Comparison of ENCODE assay signal across 22 cellular contexts in the genomic region with DNA sequence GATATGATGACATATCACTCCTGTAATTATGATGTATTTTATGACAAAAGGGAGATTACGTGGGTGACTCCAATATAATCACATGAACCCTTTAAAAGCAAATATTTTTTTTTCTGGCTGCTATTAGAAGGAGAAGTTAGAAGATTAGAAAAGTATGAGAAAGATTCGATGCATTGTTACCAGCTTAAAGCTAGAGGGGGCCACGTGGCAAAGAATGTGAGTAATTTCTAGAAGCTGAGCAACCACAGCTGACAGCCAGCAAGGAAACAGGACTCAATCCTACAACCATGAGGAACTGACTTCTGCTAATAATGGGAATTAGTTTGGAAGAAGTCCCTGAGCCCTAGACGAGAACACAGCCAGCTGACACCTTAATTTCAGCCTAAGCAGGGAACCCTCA. TPM values are rescaled to one million over a fixed set of nuclear protein-coding genes. Genes with fewer than 3 reads are reported as not detected.
A peak's percentile ranks its signal among the peaks of the same experiment; 100 is the strongest.
DNase-seq lines count a peak whose midpoint lies in the region; ATAC-seq and TF ChIP-seq lines count a peak whose summit lies in the region.
"Had no signal": no experiment of that assay in that cellular context is flagged by ENCODE, and none has a peak within 500 bp of the region (broad histone marks: within the 10 kb centered on the region; RNA-seq: fewer than 3 reads in every experiment).

No MANE protein-coding gene starts in this region.

- H3K4me3 Mint-ChIP-seq in HFFc6: no peak overlapping the region
- H3K4me3 Mint-ChIP-seq in WTC11: no peak overlapping the region
- H3K4me3 Mint-ChIP-seq in CD8-positive, alpha-beta T cell: no peak overlapping the region
- H3K4me3 Mint-ChIP-seq: activated T-helper 17 cell treated with anti-CD3 and anti-CD28 coated beads, Interleukin-2, amount 50 U/mL, for 72 hours; central memory CD8-positive, alpha-beta T cell had no signal

- H3K27ac Mint-ChIP-seq in HFFc6: peak overlapping the region; percentile 58
- H3K27ac Mint-ChIP-seq in WTC11: no peak overlapping the region
- no peak overlapping the region for H3K27ac Mint-ChIP-seq in CD8-positive, alpha-beta T cell
- H3K27ac Mint-ChIP-seq: activated T-helper 17 cell treated with anti-CD3 and anti-CD28 coated beads, Interleukin-2, amount 50 U/mL, for 72 hours had no signal

- H3K9me3 Mint-ChIP-seq in HFFc6 (no peaks in the 10 kb centered on the region), WTC11 (no peaks in the 10 kb centered on the region)
- H3K9me3 Mint-ChIP-seq in CD8-positive, alpha-beta T cell: no peaks in the 10 kb centered on the region
- H3K9me3 Mint-ChIP-seq: activated T-helper 17 cell treated with anti-CD3 and anti-CD28 coated beads, Interleukin-2, amount 50 U/mL, for 72 hours; central memory CD8-positive, alpha-beta T cell had no signal

- H3K36me3 ChIP-seq in CD8-positive, alpha-beta T cell (ENCODE audit: insufficient read depth, low read length): no peaks in the 10 kb centered on the region
- H3K36me3 ChIP-seq: neutrophil, WERI-Rb-1 had no signal

- H3K27me3 Mint-ChIP-seq in HFFc6 (ENCODE audit: insufficient read depth) (no peaks in the 10 kb centered on the region), WTC11 (ENCODE audit: low read depth) (no peaks in the 10 kb centered on the region; the same call in 1 of the 2 replicates)
- H3K27me3 Mint-ChIP-seq in CD8-positive, alpha-beta T cell (ENCODE audit: low read depth): no peaks in the 10 kb centered on the region
- H3K27me3 Mint-ChIP-seq: central memory CD8-positive, alpha-beta T cell had no signal

- DNase-seq in AG09309 (ENCODE audit: low read depth) (no peak), HFFc6 (peak; percentile 24), WTC11 (ENCODE audit: low spot score) (no peak), fibroblast of villous mesenchyme (ENCODE audit: low read depth) (no peak), AG08396 (ENCODE audit: low spot score) (no peak)
- DNase-seq in activated CD4-positive, CD25-positive, alpha-beta regulatory T cell (lab: John Stamatoyannopoulos, UW): no peak
- no peak for DNase-seq in CD8-positive, alpha-beta T cell
- DNase-seq: effector memory CD4-positive, alpha-beta T cell; GDM1; hypothalamus; left colon; mucosa of descending colon; NCI-H1436 treated with DMSO at 0.1 percent for 48 hours; NCI-H345; NK-92 treated with Interleukin-12 subunit alpha and Interleukin-12 subunit beta, amount 100 ng/mL, for 24 hours; WERI-Rb-1 had no signal

- H3K36me3 Mint-ChIP-seq in HFFc6 (ENCODE audit: low read depth) (peaks cover 4% of the 10 kb centered on the region), WTC11 (no peaks in the 10 kb centered on the region)
- no peaks in the 10 kb centered on the region for H3K36me3 Mint-ChIP-seq in CD8-positive, alpha-beta T cell

- H3K9me3 ChIP-seq in CD8-positive, alpha-beta T cell (ENCODE audit: low read length): no peaks in the 10 kb centered on the region
- H3K9me3 ChIP-seq: mucosa of descending colon, neutrophil had no signal

- H3K4me1 Mint-ChIP-seq in HFFc6 (ENCODE audit: low read depth) (peaks cover 64% of the 10 kb centered on the region), WTC11 (no peaks in the 10 kb centered on the region)
- peaks cover 8% of the 10 kb centered on the region for H3K4me1 Mint-ChIP-seq in CD8-positive, alpha-beta T cell (ENCODE audit: low read depth)
- H3K4me1 Mint-ChIP-seq: activated T-helper 17 cell treated with anti-CD3 and anti-CD28 coated beads, Interleukin-2, amount 50 U/mL, for 72 hours had no signal

- H3K4me3 ChIP-seq in AG09309 (ENCODE audit: control insufficient read depth, low read depth, low read length) (no peak overlapping the region), fibroblast of villous mesenchyme (ENCODE audit: low read depth, low read length) (no peak overlapping the region)
- H3K4me3 ChIP-seq in CD8-positive, alpha-beta T cell (ENCODE audit: low read depth, low read length): no peak overlapping the region
- H3K4me3 ChIP-seq: mucosa of descending colon had no signal

- H3K4me1 ChIP-seq in CD8-positive, alpha-beta T cell (ENCODE audit: insufficient read depth, low read length): peaks cover 4% of the 10 kb centered on the region

- ATAC-seq in WTC11: peak; percentile 34; the same call in 1 of the 2 replicates
- no peak for ATAC-seq in GM21619 (IDR thresholded peaks at IDR 0.05; ENCODE audit: unreplicated experiment)
- ATAC-seq in CD8-positive, alpha-beta T cell: no peak
- ATAC-seq: activated T-helper 17 cell treated with anti-CD3 and anti-CD28 coated beads, Interleukin-2, amount 50 U/mL, for 72 hours; left colon; mucosa of descending colon; sciatic nerve had no signal

- TF ChIP-seq CTCF in AG09309 (IDR thresholded peaks at IDR 0.05; ENCODE audit: control insufficient read depth, insufficient read depth, low read depth, low read length, missing control alignments) (peak; percentile 23), HFFc6 (IDR thresholded peaks at IDR 0.05) (peak; percentile 39), WTC11 (IDR thresholded peaks at IDR 0.05) (no peak), fibroblast of villous mesenchyme (IDR thresholded peaks at IDR 0.05; ENCODE audit: insufficient read depth, low read depth, low read length) (peak; percentile 10)
- no peak for TF ChIP-seq CTCF in CD8-positive, alpha-beta T cell (IDR thresholded peaks at IDR 0.05)

- H3K27me3 ChIP-seq in CD8-positive, alpha-beta T cell (ENCODE audit: insufficient read depth, low read length): no peaks in the 10 kb centered on the region
- H3K27me3 ChIP-seq: neutrophil had no signal

- intact Hi-C loops in CD8-positive, alpha-beta T cell (cut with DNase I, micrococcal nuclease): no loop called here

- CTCF ChIA-PET in WTC11 (lab: Charles Lee): interaction anchor here (0.7 to 1.8 kb wide), 7 partner anchors 9 to 635 kb away, joined by 3 to 10 read pairs (median 5); no protein-coding TSS in a partner anchor
- CTCF ChIA-PET in CD8-positive, alpha-beta T cell (lab: Charles Lee): no interaction called here

- POLR2A ChIA-PET in WTC11 (lab: Charles Lee): interaction anchor here (1.0 kb wide), 1 partner anchor 162 kb away, joined by 3 read pairs; no protein-coding TSS in a partner anchor
- POLR2A ChIA-PET in CD8-positive, alpha-beta T cell (lab: Charles Lee): no interaction called here

- H3K27ac ChIP-seq in CD8-positive, alpha-beta T cell (ENCODE audit: low read depth, low read length): no peak overlapping the region
- H3K27ac ChIP-seq: neutrophil, WERI-Rb-1 had no signal

TF ChIP-seq in WTC11, 78 proteins besides CTCF, POLR2A, EP300 and RAD21 (continues in another document):
- TF ChIP-seq TP53 (CRISPR knock-in tag; IDR thresholded peaks at IDR 0.05): no peak
- TF ChIP-seq ETV6 (CRISPR knock-in tag; IDR thresholded peaks at IDR 0.05): no peak
- TF ChIP-seq, protein P1, sequence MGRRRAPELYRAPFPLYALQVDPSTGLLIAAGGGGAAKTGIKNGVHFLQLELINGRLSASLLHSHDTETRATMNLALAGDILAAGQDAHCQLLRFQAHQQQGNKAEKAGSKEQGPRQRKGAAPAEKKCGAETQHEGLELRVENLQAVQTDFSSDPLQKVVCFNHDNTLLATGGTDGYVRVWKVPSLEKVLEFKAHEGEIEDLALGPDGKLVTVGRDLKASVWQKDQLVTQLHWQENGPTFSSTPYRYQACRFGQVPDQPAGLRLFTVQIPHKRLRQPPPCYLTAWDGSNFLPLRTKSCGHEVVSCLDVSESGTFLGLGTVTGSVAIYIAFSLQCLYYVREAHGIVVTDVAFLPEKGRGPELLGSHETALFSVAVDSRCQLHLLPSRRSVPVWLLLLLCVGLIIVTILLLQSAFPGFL (CRISPR knock-in tag; IDR thresholded peaks at IDR 0.05; ENCODE audit: borderline replicate concordance): no peak
- TF ChIP-seq, protein P2, sequence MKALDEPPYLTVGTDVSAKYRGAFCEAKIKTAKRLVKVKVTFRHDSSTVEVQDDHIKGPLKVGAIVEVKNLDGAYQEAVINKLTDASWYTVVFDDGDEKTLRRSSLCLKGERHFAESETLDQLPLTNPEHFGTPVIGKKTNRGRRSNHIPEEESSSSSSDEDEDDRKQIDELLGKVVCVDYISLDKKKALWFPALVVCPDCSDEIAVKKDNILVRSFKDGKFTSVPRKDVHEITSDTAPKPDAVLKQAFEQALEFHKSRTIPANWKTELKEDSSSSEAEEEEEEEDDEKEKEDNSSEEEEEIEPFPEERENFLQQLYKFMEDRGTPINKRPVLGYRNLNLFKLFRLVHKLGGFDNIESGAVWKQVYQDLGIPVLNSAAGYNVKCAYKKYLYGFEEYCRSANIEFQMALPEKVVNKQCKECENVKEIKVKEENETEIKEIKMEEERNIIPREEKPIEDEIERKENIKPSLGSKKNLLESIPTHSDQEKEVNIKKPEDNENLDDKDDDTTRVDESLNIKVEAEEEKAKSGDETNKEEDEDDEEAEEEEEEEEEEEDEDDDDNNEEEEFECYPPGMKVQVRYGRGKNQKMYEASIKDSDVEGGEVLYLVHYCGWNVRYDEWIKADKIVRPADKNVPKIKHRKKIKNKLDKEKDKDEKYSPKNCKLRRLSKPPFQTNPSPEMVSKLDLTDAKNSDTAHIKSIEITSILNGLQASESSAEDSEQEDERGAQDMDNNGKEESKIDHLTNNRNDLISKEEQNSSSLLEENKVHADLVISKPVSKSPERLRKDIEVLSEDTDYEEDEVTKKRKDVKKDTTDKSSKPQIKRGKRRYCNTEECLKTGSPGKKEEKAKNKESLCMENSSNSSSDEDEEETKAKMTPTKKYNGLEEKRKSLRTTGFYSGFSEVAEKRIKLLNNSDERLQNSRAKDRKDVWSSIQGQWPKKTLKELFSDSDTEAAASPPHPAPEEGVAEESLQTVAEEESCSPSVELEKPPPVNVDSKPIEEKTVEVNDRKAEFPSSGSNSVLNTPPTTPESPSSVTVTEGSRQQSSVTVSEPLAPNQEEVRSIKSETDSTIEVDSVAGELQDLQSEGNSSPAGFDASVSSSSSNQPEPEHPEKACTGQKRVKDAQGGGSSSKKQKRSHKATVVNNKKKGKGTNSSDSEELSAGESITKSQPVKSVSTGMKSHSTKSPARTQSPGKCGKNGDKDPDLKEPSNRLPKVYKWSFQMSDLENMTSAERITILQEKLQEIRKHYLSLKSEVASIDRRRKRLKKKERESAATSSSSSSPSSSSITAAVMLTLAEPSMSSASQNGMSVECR (CRISPR knock-in tag; IDR thresholded peaks at IDR 0.05; ENCODE audit: borderline replicate concordance): no peak
- TF ChIP-seq, protein P3, sequence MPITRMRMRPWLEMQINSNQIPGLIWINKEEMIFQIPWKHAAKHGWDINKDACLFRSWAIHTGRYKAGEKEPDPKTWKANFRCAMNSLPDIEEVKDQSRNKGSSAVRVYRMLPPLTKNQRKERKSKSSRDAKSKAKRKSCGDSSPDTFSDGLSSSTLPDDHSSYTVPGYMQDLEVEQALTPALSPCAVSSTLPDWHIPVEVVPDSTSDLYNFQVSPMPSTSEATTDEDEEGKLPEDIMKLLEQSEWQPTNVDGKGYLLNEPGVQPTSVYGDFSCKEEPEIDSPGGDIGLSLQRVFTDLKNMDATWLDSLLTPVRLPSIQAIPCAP (CRISPR knock-in tag; IDR thresholded peaks at IDR 0.05): no peak
- no peak for TF ChIP-seq JUN (CRISPR knock-in tag; IDR thresholded peaks at IDR 0.05)
- no peak for TF ChIP-seq GTF2I (CRISPR knock-in tag; conservative IDR thresholded peaks at IDR 0.05)
- TF ChIP-seq IRF2 (CRISPR knock-in tag; IDR thresholded peaks at IDR 0.05; ENCODE audit: borderline replicate concordance, low read depth): no peak

RNA-seq across cellular contexts. Expression of a gene that starts 56.3 kb away (rescaled TPM):
- total RNA-seq in HFFc6 (2021; fragmentation: NEBNext Ultra II Directional; extraction: Animal tissue kit (Norgen Biotek cat#: 25700)): not detected
- total RNA-seq in WTC11 (2021) (0.16 to 0.30 TPM (median 0.22 TPM) in 3 replicates), fibroblast of villous mesenchyme (not detected in 2 replicates)
- total RNA-seq in CD8-positive, alpha-beta T cell: not detected
- total RNA-seq: activated T-helper 17 cell treated with anti-CD3 and anti-CD28 coated beads, Interleukin-2, amount 50 U/mL, for 72 hours; left colon; sciatic nerve; T-helper 1 cell treated with Interleukin-12 subunit alpha and Interleukin-12 subunit beta and Interleukin-4 antibody, amounts not matched to agents 30 ng/mL and 1 ng/mL, for 36 hours had no signal

Comparison
In these comparisons a context has a peak if more than half of its experiments do, and no peak if none do; other contexts are left out.
1. CTCF ChIP-seq: peak in AG09309 (single experiment), HFFc6 (single experiment) and fibroblast of villous mesenchyme (single experiment); none in WTC11 (single experiment) and CD8-positive, alpha-beta T cell (single experiment).